19 cellular contexts compared by ENCODE assay signal in the genomic region with DNA sequence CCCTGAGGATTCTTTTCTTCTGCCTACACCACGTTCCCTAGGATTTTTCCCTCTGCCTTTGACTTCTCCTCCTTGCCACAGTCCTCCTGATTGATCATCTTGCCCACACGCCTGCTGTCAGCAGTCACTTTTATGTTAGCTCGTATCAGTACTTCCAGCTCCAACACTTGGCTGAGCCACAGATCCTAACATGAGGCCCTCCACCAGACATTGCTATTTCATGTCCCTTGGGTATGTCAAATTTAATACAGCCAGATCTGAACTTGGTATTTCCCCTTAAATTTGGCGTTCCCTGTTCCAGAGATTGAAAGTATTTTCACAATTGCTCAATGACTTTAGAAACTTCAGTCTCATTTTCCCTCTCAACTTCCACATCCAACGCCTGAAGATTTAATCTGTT.
DNase-seq lines count a peak whose midpoint lies in the region; ATAC-seq and TF ChIP-seq lines count a peak whose summit lies in the region.
"Had no signal": no experiment of that assay in that cellular context is flagged by ENCODE, and none has a peak within 500 bp of the region (broad histone marks: within the 10 kb centered on the region; RNA-seq: fewer than 3 reads in every experiment).

No MANE protein-coding gene starts in this region.

- TF ChIP-seq CTCF in lower leg skin (IDR thresholded peaks at IDR 0.05) = no peak

- intact Hi-C loops in Right ventricle myocardium inferior (cut with DNase I) (no loop called here), cardiac septum (cut with DNase I) (no loop called here), left cardiac atrium (cut with DNase I) (no loop called here), lower leg skin (cut with DNase I; ENCODE audit: low total_unique reads) (no loop called here)

- 56 to 64% methylated on average over 5 of the region's 5 CpGs for WGBS in lower leg skin, 2 donors

- no peak overlapping the region for H3K4me3 ChIP-seq in lower leg skin (ENCODE audit: low read depth, poor library complexity, severe bottlenecking)
- H3K4me3 ChIP-seq: BLaER1 treated with 17β-estradiol and CSF1 and Interleukin-3, amounts not matched to agents 10 nM and 100 nM; GM12878; GM23338; K562 had no signal

- DNase-seq in Right ventricle myocardium inferior (ENCODE audit: missing footprints) = peak; percentile 50
- no peak for DNase-seq in cardiac septum (ENCODE audit: low spot score)
- DNase-seq in MV-4-11 (lab: John Stamatoyannopoulos, UW) = peak; percentile 26
- peak; percentile 19 for DNase-seq in left cardiac atrium
- DNase-seq in lower leg skin (ENCODE audit: low spot score in 2 of 2) = no peak
- no peak for DNase-seq in NCI-H774 (lab: John Stamatoyannopoulos, UW)
- DNase-seq: CD4-positive, alpha-beta T cell; H9; NCI-H1092; NCI-H1417 treated with DMSO at 0.1 percent for 48 hours; NCI-H1694 treated with DMSO at 0.1 percent for 48 hours; NCI-H2081; NCI-H2227 treated with DMSO at 0.1 percent for 48 hours; NCI-H526 treated with DMSO at 0.1 percent for 48 hours had no signal

- no peak for TF ChIP-seq POLR2A in lower leg skin (IDR thresholded peaks at IDR 0.05)

- ATAC-seq in Right ventricle myocardium inferior (peak; percentile 81), left cardiac atrium (peak; percentile 29 to 84), HG03457 (IDR thresholded peaks at IDR 0.05; ENCODE audit: unreplicated experiment) (no peak)
- ATAC-seq: GM12878, GM23338, K562 had no signal

Comparison
In these comparisons a context has a peak if more than half of its experiments do, and no peak if none do; other contexts are left out.
1. DNase-seq: peak in Right ventricle myocardium inferior (single experiment), MV-4-11 (single experiment) and left cardiac atrium (single experiment); none in cardiac septum (single experiment), lower leg skin (0 of 2) and NCI-H774 (single experiment).